In genomic region chr17:27575100-27575911, GRCh38 we compare ENCODE assay signal across 1 cellular context.
TF ChIP-seq lines count a peak whose summit lies in the region.

No MANE protein-coding gene starts in this region.

TF ChIP-seq in K562, 482 proteins besides CTCF, POLR2A, EP300 and RAD21 (continued from another document and continues in another):
- TF ChIP-seq NRF1 (conservative IDR thresholded peaks at IDR 0.05 in 1 of 2, IDR thresholded peaks at IDR 0.05 in 1 of 2) (no peak), RBM39 (optimal IDR thresholded peaks at IDR 0.05; ENCODE audit: low read depth, low read length) (no peak), DEAF1 (CRISPR knock-in tag; IDR thresholded peaks at IDR 0.05) (no peak; the same call in 1 of the 2 replicates), NR4A1 (CRISPR knock-in tag; IDR thresholded peaks at IDR 0.05) (peak; percentile 98), NR4A1 (tag; IDR thresholded peaks at IDR 0.05) (peak; percentile 99), TAL1 (IDR thresholded peaks at IDR 0.05) (no peak), ZBTB9 (CRISPR knock-in tag; IDR thresholded peaks at IDR 0.05) (peak; percentile 98), GTF3C2 (IDR thresholded peaks at IDR 0.05; ENCODE audit: borderline replicate concordance, extremely low read depth, insufficient read length) (no peak), SMC3 (conservative IDR thresholded peaks at IDR 0.05; ENCODE audit: insufficient read depth, low read depth, low read length) (no peak), ZNF57 (CRISPR knock-in tag; IDR thresholded peaks at IDR 0.05) (peak; percentile 85; the same call in 1 of the 2 replicates), DPF2 (IDR thresholded peaks at IDR 0.05) (no peak), ELF2 (CRISPR knock-in tag; IDR thresholded peaks at IDR 0.05) (peak; percentile 85), RBBP5 (IDR thresholded peaks at IDR 0.05; ENCODE audit: borderline replicate concordance, insufficient read depth, low read length, poor library complexity, severe bottlenecking) (no peak), CREB5 (CRISPR knock-in tag; IDR thresholded peaks at IDR 0.05) (peak; percentile 72; the same call in 1 of the 2 replicates), ZNF165 (CRISPR knock-in tag; IDR thresholded peaks at IDR 0.05; ENCODE audit: borderline replicate concordance) (peak; percentile 95), ZNF311 (CRISPR knock-in tag; IDR thresholded peaks at IDR 0.05) (peak; percentile 98), ZNF134 (CRISPR knock-in tag; conservative IDR thresholded peaks at IDR 0.05) (peak; percentile 66; the same call in 1 of the 2 replicates), HMG20B (CRISPR knock-in tag; IDR thresholded peaks at IDR 0.05) (peak; percentile 90; the same call in 1 of the 2 replicates), KDM5B (IDR thresholded peaks at IDR 0.05; ENCODE audit: insufficient replicate concordance, low read depth, low read length) (no peak), ID3 (CRISPR knock-in tag; IDR thresholded peaks at IDR 0.05) (peak; percentile 86; the same call in 1 of the 2 replicates), ID3 (tag; IDR thresholded peaks at IDR 0.05) (peak; percentile 98), JUN (IDR thresholded peaks at IDR 0.05; ENCODE audit: borderline replicate concordance, low read depth, low read length) (no peak), JUN (CRISPR knock-in tag; IDR thresholded peaks at IDR 0.05; ENCODE audit: borderline replicate concordance) (no peak), MTA3 (IDR thresholded peaks at IDR 0.05; ENCODE audit: borderline replicate concordance) (peak; percentile 53; the same call in 1 of the 2 replicates), SPI1 (IDR thresholded peaks at IDR 0.05; ENCODE audit: borderline replicate concordance, low read depth, low read length) (no peak), CBX8 (IDR thresholded peaks at IDR 0.05; ENCODE audit: borderline replicate concordance, extremely low read depth, low read depth, low read length, poor library complexity, severe bottlenecking) (no peak), TEAD4 (IDR thresholded peaks at IDR 0.05; ENCODE audit: low read length) (no peak), TEAD4 (CRISPR knock-in tag; IDR thresholded peaks at IDR 0.05; ENCODE audit: borderline replicate concordance) (no peak), FOXK1 (CRISPR knock-in tag; IDR thresholded peaks at IDR 0.05; ENCODE audit: borderline replicate concordance) (no peak), ZNF592 (IDR thresholded peaks at IDR 0.05) (peak; percentile 100), MIER1 (IDR thresholded peaks at IDR 0.05; ENCODE audit: low read depth) (no peak), SMAD3 (CRISPR knock-in tag; conservative IDR thresholded peaks at IDR 0.05) (peak; percentile 95), ZNF609 (CRISPR knock-in tag; IDR thresholded peaks at IDR 0.05; ENCODE audit: borderline replicate concordance) (no peak), NELFE (IDR thresholded peaks at IDR 0.05; ENCODE audit: insufficient read depth, insufficient read length) (no peak), ZNF398 (CRISPR knock-in tag; IDR thresholded peaks at IDR 0.05) (peak; percentile 88), NKRF (IDR thresholded peaks at IDR 0.05; ENCODE audit: borderline replicate concordance) (no peak), SP2 (IDR thresholded peaks at IDR 0.05; ENCODE audit: extremely low read depth, low read depth, low read length, poor library complexity, severe bottlenecking) (no peak), ZNF324 (CRISPR knock-in tag; IDR thresholded peaks at IDR 0.05) (peak; percentile 83), SRF (CRISPR knock-in tag; IDR thresholded peaks at IDR 0.05) (peak; percentile 58 to 94; a peak in 3 of 4 replicates), ZNF785 (CRISPR knock-in tag; IDR thresholded peaks at IDR 0.05) (peak; percentile 66; the same call in 1 of the 2 replicates)
